20 cellular contexts compared by ENCODE assay signal in the genomic region with DNA sequence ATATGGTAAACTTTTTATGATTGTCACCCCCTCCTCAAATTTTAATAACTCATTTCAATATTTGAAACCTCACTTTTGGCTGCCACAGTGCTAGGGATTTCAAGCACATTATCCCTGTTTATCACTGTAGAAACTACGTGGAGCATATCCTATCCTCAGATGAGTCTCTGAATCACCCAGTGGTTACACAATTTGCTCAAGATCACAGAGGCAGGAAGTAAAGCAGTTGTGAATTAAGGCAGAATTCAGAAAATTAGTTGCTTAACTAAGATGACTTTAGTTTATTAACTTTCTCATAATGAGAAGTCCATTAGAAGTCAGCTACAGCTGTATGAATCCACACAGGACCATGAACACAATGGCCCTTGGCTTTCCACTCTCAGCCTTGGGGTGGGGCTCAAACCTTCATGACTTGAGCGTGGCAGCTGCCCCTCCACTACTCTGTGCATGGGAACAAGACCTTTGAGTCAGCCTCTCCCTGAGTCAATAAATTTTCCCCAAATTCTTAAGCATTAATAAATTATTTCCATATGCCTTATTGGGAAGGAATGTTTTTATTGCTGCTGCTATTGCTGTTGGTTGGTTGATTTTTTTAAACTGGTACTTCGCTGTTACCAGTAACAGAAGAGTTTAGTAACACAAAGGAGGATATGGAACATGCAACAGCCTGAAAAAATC.
"Had no signal": no experiment of that assay in that cellular context is flagged by ENCODE, and none has a peak within 500 bp of the region (broad histone marks: within the 10 kb centered on the region; RNA-seq: fewer than 3 reads in every experiment).

No MANE protein-coding gene starts in this region.

- ATAC-seq: activated CD8-positive, alpha-beta T cell treated with anti-CD3 and anti-CD28 coated beads, Interleukin-2, amount 10 ng/mL, durations not matched to agents 7 days and 5 days; left lobe of liver; naive thymus-derived CD8-positive, alpha-beta T cell; stimulated activated memory B cell treated with anti-CD40 and anti-IgM and Interleukin-4, amounts not matched to agents 10 μg/mL and 1 μg/mL and 100 μg/mL, for 72 hours had no signal

- H3K27me3 ChIP-seq: sigmoid colon, transverse colon had no signal

- H3K4me2 ChIP-seq: smooth muscle cell had no signal

- H3K9me3 ChIP-seq: sigmoid colon, transverse colon had no signal

- FAIRE-seq: colon, kidney, urothelium cell line had no signal

- H3K36me3 ChIP-seq: sigmoid colon, transverse colon, WERI-Rb-1 had no signal

- H3K4me3 ChIP-seq: lung, sigmoid colon, smooth muscle cell, transverse colon had no signal

- DNase-seq: activated CD4-positive, alpha-beta T cell treated with anti-CD3 and anti-CD28 coated beads, Interleukin-2, amount 50 U/mL, for 1 hour; activated CD4-positive, CD25-positive, alpha-beta regulatory T cell treated with anti-CD3 and anti-CD28 coated beads, Interleukin-2, amount 50 U/mL, for 72 hours; activated CD8-positive, alpha-beta T cell treated with anti-CD3 and anti-CD28 coated beads, Interleukin-2, amount 10 ng/mL, durations not matched to agents 7 days and 5 days; activated gamma-delta T cell; aorta; caudate nucleus; effector memory CD4-positive, alpha-beta T cell; kidney; naive thymus-derived CD8-positive, alpha-beta T cell; retina; sigmoid colon; stimulated activated CD4-positive, alpha-beta T cell treated with anti-CD3 and anti-CD28 coated beads, Interleukin-15, amount 100 ng/mL, for 24 hours; transverse colon; WERI-Rb-1 had no signal

- H3K4me1 ChIP-seq: sigmoid colon, transverse colon had no signal

- H3K27ac ChIP-seq: sigmoid colon, transverse colon, WERI-Rb-1 had no signal
